Comparison of ENCODE assay signal across 16 cellular contexts in the genomic region with DNA sequence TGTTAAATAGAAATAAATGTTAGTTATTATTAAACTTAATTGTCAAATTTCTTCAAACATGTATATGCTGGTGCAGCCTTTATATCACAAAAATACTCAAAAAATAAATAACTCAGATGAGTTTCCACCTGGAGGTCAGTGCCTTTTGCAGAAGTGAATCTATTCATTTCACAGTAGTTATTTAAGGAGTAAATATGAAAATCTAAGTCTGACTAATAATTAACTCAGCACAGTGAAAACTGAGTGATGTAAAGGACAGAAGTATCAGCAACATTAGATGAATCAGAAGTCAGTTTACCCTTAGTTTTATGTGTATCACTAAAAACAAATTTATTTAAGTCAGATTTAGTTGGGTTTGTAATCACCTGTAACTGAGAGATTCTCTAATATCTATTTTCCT.
A peak's percentile ranks its signal among the peaks of the same experiment; 100 is the strongest.
DNase-seq lines count a peak whose midpoint lies in the region; ATAC-seq and TF ChIP-seq lines count a peak whose summit lies in the region.
"Had no signal": no experiment of that assay in that cellular context is flagged by ENCODE, and none has a peak within 500 bp of the region (broad histone marks: within the 10 kb centered on the region; RNA-seq: fewer than 3 reads in every experiment).

No MANE protein-coding gene starts in this region.

- H3K27ac ChIP-seq in vagina = no peak overlapping the region
- H3K27ac ChIP-seq: neural progenitor cell, right lobe of liver had no signal

- no peaks in the 10 kb centered on the region for H3K4me1 ChIP-seq in vagina
- H3K4me1 ChIP-seq: neural progenitor cell, right lobe of liver had no signal

- no peaks in the 10 kb centered on the region for H3K27me3 ChIP-seq in vagina
- H3K27me3 ChIP-seq: neural progenitor cell, right lobe of liver had no signal

- TF ChIP-seq CTCF in vagina (IDR thresholded peaks at IDR 0.05) = no peak

- no peaks in the 10 kb centered on the region for H3K36me3 ChIP-seq in vagina
- H3K36me3 ChIP-seq: neural progenitor cell, right lobe of liver had no signal

- no peak overlapping the region for H3K4me3 ChIP-seq in vagina
- H3K4me3 ChIP-seq: neural progenitor cell, right lobe of liver had no signal

- ATAC-seq in GM18520 (IDR thresholded peaks at IDR 0.05; ENCODE audit: unreplicated experiment) = peak; percentile 72
- peak; percentile 94 for ATAC-seq in GM21423 (IDR thresholded peaks at IDR 0.05; ENCODE audit: unreplicated experiment)
- ATAC-seq in HG02938 (IDR thresholded peaks at IDR 0.05; ENCODE audit: unreplicated experiment) = peak; percentile 95
- ATAC-seq in HG03469 (IDR thresholded peaks at IDR 0.05; ENCODE audit: unreplicated experiment) = peak; percentile 61
- ATAC-seq: activated CD8-positive, alpha-beta T cell treated with anti-CD3 and anti-CD28 coated beads, Interleukin-2, amount 10 ng/mL, durations not matched to agents 7 days and 5 days; right lobe of liver had no signal

- no peak for TF ChIP-seq POLR2A in vagina (IDR thresholded peaks at IDR 0.05)

- intact Hi-C loops in vagina (cut with DNase I) = no loop called here

- H3K9me3 ChIP-seq in vagina = no peaks in the 10 kb centered on the region
- H3K9me3 ChIP-seq: right lobe of liver had no signal

- DNase-seq in kidney tubule cell (ENCODE audit: low spot score) (no peak), cortex of kidney (lab: John Stamatoyannopoulos, UW) (no peak), vagina (ENCODE audit: extremely low spot score in 2 of 2) (no peak), DMS53 (lab: John Stamatoyannopoulos, UW) (no peak)
- DNase-seq: activated CD8-positive, alpha-beta T cell treated with anti-CD3 and anti-CD28 coated beads, Interleukin-2, amount 10 ng/mL, durations not matched to agents 7 days and 5 days; activated gamma-delta T cell; effector CD4-positive, alpha-beta T cell; GOT3; NCI-H1092; NCI-H524 treated with DMSO at 0.1 percent for 48 hours; right lobe of liver had no signal
